19 cellular contexts compared by ENCODE assay signal in the genomic region with DNA sequence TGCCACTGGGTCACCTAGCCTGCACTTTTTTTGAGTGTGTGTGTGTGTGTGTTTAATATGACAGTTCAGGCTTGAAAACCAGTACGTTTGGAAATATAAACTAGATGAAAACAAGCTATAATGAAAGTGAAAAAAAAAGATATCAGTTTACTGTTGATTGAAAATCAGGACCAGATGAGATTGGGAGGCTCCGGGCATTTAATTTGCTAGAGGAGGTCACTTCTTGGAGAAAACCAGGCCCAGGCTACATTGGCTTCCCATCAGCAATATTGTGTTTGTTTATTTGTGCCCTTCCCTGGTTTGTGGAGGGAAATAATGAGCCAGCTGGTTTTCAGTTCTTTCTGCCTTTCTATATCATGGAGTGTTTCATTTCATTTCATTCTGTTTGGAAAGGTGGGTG.
DNase-seq lines count a peak whose midpoint lies in the region; ATAC-seq and TF ChIP-seq lines count a peak whose summit lies in the region.
"Had no signal": no experiment of that assay in that cellular context is flagged by ENCODE, and none has a peak within 500 bp of the region (broad histone marks: within the 10 kb centered on the region; RNA-seq: fewer than 3 reads in every experiment).

No MANE protein-coding gene starts in this region.

- CTCF ChIA-PET in PC-3 (lab: Charles Lee) = interaction anchor here (0.6 kb wide), 1 partner anchor 201 kb away, joined by 8 read pairs; no protein-coding TSS in a partner anchor
- CTCF ChIA-PET in mammary epithelial cell (lab: Charles Lee; ENCODE audit: low non-redundant PET) = interaction anchor here (0.6 kb wide), 1 partner anchor 33 kb away, joined by 5 read pairs; no protein-coding TSS in a partner anchor

- peaks cover 6 to 18% of the 10 kb centered on the region in 2 donors for H3K9me3 Mint-ChIP-seq in activated naive CD4-positive, alpha-beta T cell treated with anti-CD3 and anti-CD28 coated beads, Interleukin-2, amount 50 U/mL, for 72 hours

- H3K36me3 Mint-ChIP-seq in activated naive CD4-positive, alpha-beta T cell treated with anti-CD3 and anti-CD28 coated beads, Interleukin-2, amount 50 U/mL, for 72 hours = peaks cover 0 to 14% of the 10 kb centered on the region in 2 donors

- TF ChIP-seq CTCF in PC-3 (conservative IDR thresholded peaks at IDR 0.05; ENCODE audit: low read depth, low read length) = no peak
- TF ChIP-seq CTCF in mammary epithelial cell (conservative IDR thresholded peaks at IDR 0.05 in 1 of 2, IDR thresholded peaks at IDR 0.05 in 1 of 2; ENCODE audit: extremely low read depth in 1 of 2, insufficient read depth in 1 of 2, low read depth in 1 of 2, low read length in 2 of 2) = no peak
- TF ChIP-seq CTCF in hepatocyte (IDR thresholded peaks at IDR 0.05; ENCODE audit: poor library complexity) = no peak
- TF ChIP-seq CTCF in suprapubic skin (IDR thresholded peaks at IDR 0.05) = no peak
- no peak for TF ChIP-seq CTCF in omental fat pad (IDR thresholded peaks at IDR 0.05)

- TF ChIP-seq EP300 in suprapubic skin (IDR thresholded peaks at IDR 0.05) = no peak

- H3K9me3 ChIP-seq in PC-3 (ENCODE audit: low read length) (no peaks in the 10 kb centered on the region), mammary epithelial cell (replicated peaks; ENCODE audit: insufficient read depth, low read length) (no peaks in the 10 kb centered on the region), hepatocyte (ENCODE audit: low read depth) (no peaks in the 10 kb centered on the region), suprapubic skin (no peaks in the 10 kb centered on the region)
- H3K9me3 ChIP-seq: Peyer's patch had no signal

- POLR2A ChIA-PET in PC-3 (lab: Charles Lee; ENCODE audit: unreplicated experiment) = no interaction called here

- H4K5ac ChIP-seq in mesendoderm (ENCODE audit: low read length) = no peak overlapping the region

- no peaks in the 10 kb centered on the region for H3F3A ChIP-seq in PC-3 (ENCODE audit: low read length, unreplicated experiment)

- H3K9me2 ChIP-seq in PC-3 (replicated peaks; ENCODE audit: low read length) (no peaks in the 10 kb centered on the region), hepatocyte (replicated peaks; ENCODE audit: insufficient read depth) (no peaks in the 10 kb centered on the region)

- H2AK5ac ChIP-seq in mesendoderm (ENCODE audit: low read length) = no peak overlapping the region

- H4K20me1 ChIP-seq in PC-3 (ENCODE audit: low read length) = no peaks in the 10 kb centered on the region
- no peaks in the 10 kb centered on the region for H4K20me1 ChIP-seq in mammary epithelial cell (ENCODE audit: insufficient read depth, low read length)
- H4K20me1 ChIP-seq in hepatocyte (ENCODE audit: insufficient read depth, poor library complexity, severe bottlenecking) = no peaks in the 10 kb centered on the region

- no TSS peak for BruUV-seq in PC-3 (replicated peaks; lab: Mats Ljungman, UMichigan)
- BruUV-seq in mammary epithelial cell (replicated peaks; lab: Mats Ljungman, UMichigan) = TSS peak; percentile 58

- no peak overlapping the region for H2BK5ac ChIP-seq in mesendoderm (ENCODE audit: low read length)

- H3K4me2 ChIP-seq in PC-3 (ENCODE audit: low read length) (peak overlapping the region; percentile 60), mammary epithelial cell (ENCODE audit: insufficient read depth, low read depth, low read length) (no peak overlapping the region), hepatocyte (no peak overlapping the region), mesendoderm (ENCODE audit: low read length) (no peak overlapping the region)

- no peak overlapping the region for H3K27ac Mint-ChIP-seq in activated naive CD4-positive, alpha-beta T cell treated with anti-CD3 and anti-CD28 coated beads, Interleukin-2, amount 50 U/mL, for 72 hours

- 100% methylated on average over 2 of the region's 2 CpGs for WGBS in mammary epithelial cell (ENCODE audit: low coverage, missing lambda C conversion rate)
- 43% methylated on average over 2 of the region's 2 CpGs for WGBS in hepatocyte (ENCODE audit: low lambda C conversion rate, missing lambda C conversion rate)
- WGBS in suprapubic skin = 61% methylated on average over 2 of the region's 2 CpGs
- no CpG with 5 or more reads among the region's 2 CpGs for WGBS in mesendoderm (ENCODE audit: extremely low coverage, insufficient coverage, low lambda C conversion rate)

- H4K8ac ChIP-seq in mesendoderm (ENCODE audit: low read depth, low read length) = no peak overlapping the region

- peak overlapping the region; percentile 69 for H3K27ac ChIP-seq in PC-3 (ENCODE audit: low read length)
- H3K27ac ChIP-seq in mammary epithelial cell (ENCODE audit: insufficient read depth, low read depth, low read length) = peak overlapping the region; percentile 48
- peak overlapping the region; percentile 11 for H3K27ac ChIP-seq in hepatocyte
- H3K27ac ChIP-seq in suprapubic skin = peak overlapping the region; percentile 43
- no peak overlapping the region for H3K27ac ChIP-seq in mesendoderm (ENCODE audit: low read depth, low read length)
- H3K27ac ChIP-seq: Peyer's patch had no signal

- H3K18ac ChIP-seq in mesendoderm (ENCODE audit: low read length) = no peak overlapping the region

- no peak overlapping the region for H3K23ac ChIP-seq in mesendoderm (ENCODE audit: low read length)

- H2BK120ac ChIP-seq in mesendoderm (ENCODE audit: low read depth, low read length) = no peak overlapping the region

- in situ Hi-C loops in mammary epithelial cell (cut with MboI; ENCODE audit: low sequenced_read_pairs in 2 of 2) = no loop called here

- no peak overlapping the region for H3K4ac ChIP-seq in mesendoderm (ENCODE audit: low read depth, low read length)

- H3K79me2 ChIP-seq in PC-3 (ENCODE audit: low read length) (no peaks in the 10 kb centered on the region), mammary epithelial cell (ENCODE audit: insufficient read depth, low read length) (no peaks in the 10 kb centered on the region), hepatocyte (no peaks in the 10 kb centered on the region), mesendoderm (ENCODE audit: control insufficient read depth, insufficient read depth, low read length) (no peaks in the 10 kb centered on the region)

- no peak overlapping the region for H3K56ac ChIP-seq in mesendoderm (ENCODE audit: low read length)

- dilution Hi-C loops in mammary epithelial cell (cut with HindIII; ENCODE audit: low sequenced_read_pairs) = no loop called here

- no peak overlapping the region for H3K4me3 ChIP-seq in PC-3 (ENCODE audit: low read length)
- no peak overlapping the region for H3K4me3 ChIP-seq in mammary epithelial cell (replicated peaks in 1 of 3; ENCODE audit: insufficient read depth in 1 of 3, low read depth in 2 of 3, low read length in 3 of 3)
- no peak overlapping the region for H3K4me3 ChIP-seq in hepatocyte
- H3K4me3 ChIP-seq in suprapubic skin = no peak overlapping the region
- H3K4me3 ChIP-seq in mesendoderm (ENCODE audit: low read length) = no peak overlapping the region
- H3K4me3 ChIP-seq: Peyer's patch had no signal

- intact Hi-C loops in PC-3 (cut with micrococcal nuclease) = loop anchor here (5.0 to 10.0 kb wide), 5 partner anchors 62 to 863 kb away; no protein-coding TSS in a partner anchor
- intact Hi-C loops in mammary epithelial cell (cut with micrococcal nuclease) = loop anchor here (5.0 to 10.0 kb wide), 2 partner anchors 82 to 194 kb away; no protein-coding TSS in a partner anchor

- no peak overlapping the region for H3K9ac ChIP-seq in PC-3 (ENCODE audit: low read length)
- H3K9ac ChIP-seq in mammary epithelial cell (ENCODE audit: insufficient read depth, low read length) = no peak overlapping the region
- no peak overlapping the region for H3K9ac ChIP-seq in mesendoderm (ENCODE audit: low read length)

- H3K36me3 ChIP-seq in PC-3 (ENCODE audit: low read depth, low read length) = no peaks in the 10 kb centered on the region
- H3K36me3 ChIP-seq in mammary epithelial cell (ENCODE audit: insufficient read depth, low read length) = no peaks in the 10 kb centered on the region
- no peaks in the 10 kb centered on the region for H3K36me3 ChIP-seq in hepatocyte (replicated peaks; ENCODE audit: insufficient read depth, low read depth)
- H3K36me3 ChIP-seq in suprapubic skin = no peaks in the 10 kb centered on the region
- H3K36me3 ChIP-seq in mesendoderm (ENCODE audit: control insufficient read depth, insufficient read depth, low read length) = no peaks in the 10 kb centered on the region
- H3K36me3 ChIP-seq: Peyer's patch had no signal

- TF ChIP-seq POLR2A in suprapubic skin (IDR thresholded peaks at IDR 0.05) = no peak

- H3K27me3 ChIP-seq in PC-3 (ENCODE audit: low read length) (no peaks in the 10 kb centered on the region), mammary epithelial cell (ENCODE audit: insufficient read depth, low read length) (no peaks in the 10 kb centered on the region), hepatocyte (no peaks in the 10 kb centered on the region), suprapubic skin (no peaks in the 10 kb centered on the region), mesendoderm (ENCODE audit: insufficient read depth, low read length, poor library complexity) (no peaks in the 10 kb centered on the region)
- H3K27me3 ChIP-seq: Peyer's patch had no signal

- peaks cover 58% of the 10 kb centered on the region for H3K4me1 ChIP-seq in PC-3 (ENCODE audit: insufficient read depth, low read length)
- peaks cover 56% of the 10 kb centered on the region for H3K4me1 ChIP-seq in mammary epithelial cell (ENCODE audit: insufficient read depth, low read length)
- H3K4me1 ChIP-seq in hepatocyte (ENCODE audit: insufficient read depth) = peaks cover 26% of the 10 kb centered on the region
- peaks cover 12% of the 10 kb centered on the region for H3K4me1 ChIP-seq in suprapubic skin
- no peaks in the 10 kb centered on the region for H3K4me1 ChIP-seq in mesendoderm (ENCODE audit: control insufficient read depth, low read depth, low read length)
- H3K4me1 ChIP-seq: Peyer's patch had no signal

- H2AFZ ChIP-seq in PC-3 (ENCODE audit: low read length) (peak overlapping the region; percentile 32; the same call in 1 of the 2 replicates), mammary epithelial cell (ENCODE audit: low read depth, low read length) (peak overlapping the region; percentile 70), hepatocyte (no peak overlapping the region)

- ATAC-seq in PC-3 (no peak), omental fat pad (ENCODE audit: low FRiP score) (no peak)
- no peak for ATAC-seq in activated naive CD4-positive, alpha-beta T cell treated with anti-CD3 and anti-CD28 coated beads, Interleukin-2, amount 50 U/mL, for 72 hours

- DNase-seq in PC-3 (no peak), mammary epithelial cell (no peak), hepatocyte (ENCODE audit: low spot score) (no peak), suprapubic skin (ENCODE audit: low spot score in 2 of 2) (no peak), mesendoderm (no peak), omental fat pad (ENCODE audit: low spot score) (no peak)
- DNase-seq in activated naive CD4-positive, alpha-beta T cell treated with anti-CD3 and anti-CD28 coated beads, Interleukin-2, amount 50 U/mL, for 72 hours (ENCODE audit: low spot score in 2 of 2) = no peak
- no peak for DNase-seq in activated CD8-positive, alpha-beta memory T cell treated with anti-CD3 and anti-CD28 coated beads for 24 hours
- DNase-seq: COR-L47, DMS153, GOT3, KG1, NCI-H1092, NCI-H146, NCI-H2081 treated with DMSO at 0.1 percent for 48 hours, NCI-H2227 treated with DMSO at 0.1 percent for 48 hours, NCI-H524, Peyer's patch, SHP77 had no signal

- no peak overlapping the region for H2BK15ac ChIP-seq in mesendoderm (replicated peaks; ENCODE audit: low read depth)

- no peaks in the 10 kb centered on the region for H3K79me1 ChIP-seq in mesendoderm (ENCODE audit: low read length)
